Comparison of ENCODE assay signal across 22 cellular contexts in genomic region chr1:185668013-185668412, GRCh38.
"Had no signal": no experiment of that assay in that cellular context is flagged by ENCODE, and none has a peak within 500 bp of the region (broad histone marks: within the 10 kb centered on the region; RNA-seq: fewer than 3 reads in every experiment).

No MANE protein-coding gene starts in this region.

- H3K27ac ChIP-seq: ascending aorta, cardiac muscle cell, gastroesophageal sphincter, skin epidermis, uterus had no signal

- H3K9me3 ChIP-seq: ascending aorta, gastroesophageal sphincter, uterus had no signal

- ATAC-seq: activated CD8-positive, alpha-beta T cell treated with anti-CD3 and anti-CD28 coated beads for 36 hours; gastroesophageal sphincter; left lobe of liver; sciatic nerve; stimulated activated effector memory CD8-positive, alpha-beta T cell treated with anti-CD3 and anti-CD28 coated beads, Interleukin-12 subunit alpha, Interleukin-12 subunit beta, amount 100 ng/mL, for 72 hours had no signal

- FAIRE-seq: endothelial cell of umbilical vein, kidney had no signal

- H3K36me3 ChIP-seq: ascending aorta, cardiac muscle cell, gastroesophageal sphincter, uterus had no signal

- DNase-seq: activated B cell treated with CpG ODN at 0.5 μM for 24 hours; activated CD4-positive, alpha-beta T cell treated with anti-CD3 and anti-CD28 coated beads, Interleukin-2, amount 50 U/mL, for 1 hour; activated CD8-positive, alpha-beta T cell treated with anti-CD3 and anti-CD28 coated beads for 36 hours; activated effector memory CD4-positive, alpha-beta T cell treated with Interleukin-2 at 50 U/mL for 16 hours; activated naive CD4-positive, alpha-beta T cell treated with Interleukin-2 at 50 U/mL for 16 hours; activated T-cell treated with anti-CD3 and anti-CD28 coated beads, Interleukin-2, amount 50 U/mL, for 48 hours; cortex of kidney; hippocampal formation; kidney; mesendoderm; posterior cingulate gyrus; stimulated activated CD4-positive, alpha-beta T cell treated with anti-CD3 and anti-CD28 coated beads, Interleukin-4, amount 100 ng/mL, for 24 hours; uterus had no signal

- H3K4me3 ChIP-seq: ascending aorta, cardiac muscle cell, gastroesophageal sphincter, lung, skin epidermis, uterus had no signal
